ENCODE assay signal across 21 cellular contexts in the genomic region with DNA sequence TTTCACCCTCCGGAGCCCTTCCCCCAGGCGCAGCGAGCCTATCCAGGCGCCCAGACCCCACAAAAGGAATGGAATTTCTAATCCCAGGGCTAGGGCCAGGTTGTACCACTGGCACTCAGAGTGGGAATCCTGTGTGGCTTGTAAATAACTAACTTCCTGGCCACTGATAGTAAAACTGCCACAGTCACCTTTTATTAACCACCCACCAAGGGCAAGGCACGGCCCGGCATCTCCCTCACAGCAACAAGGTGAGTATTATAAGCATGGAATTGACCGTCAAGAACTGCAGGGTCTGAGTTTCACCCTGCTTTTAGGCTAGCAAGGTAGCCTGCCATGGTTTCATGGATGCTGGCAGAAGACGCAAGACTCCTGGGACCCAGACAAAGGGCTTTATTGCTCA. TPM values are rescaled to one million over a fixed set of nuclear protein-coding genes. Genes with fewer than 3 reads are reported as not detected.
DNase-seq lines count a peak whose midpoint lies in the region; ATAC-seq, FAIRE-seq and TF ChIP-seq lines count a peak whose summit lies in the region.
"Had no signal": no experiment of that assay in that cellular context is flagged by ENCODE, and none has a peak within 500 bp of the region (broad histone marks: within the 10 kb centered on the region; RNA-seq: fewer than 3 reads in every experiment).

No MANE protein-coding gene starts in this region.

- no peak overlapping the region for H4K91ac ChIP-seq in H1 (replicated peaks; ENCODE audit: insufficient read length, low read length)

- H3K4me1 ChIP-seq in breast epithelium (peaks cover 0 to 5% of the 10 kb centered on the region in 2 donors), H1 (replicated peaks in 1 of 4; ENCODE audit: control insufficient read depth in 3 of 4, insufficient read depth in 4 of 4, low read length in 3 of 4) (peaks cover 0 to 4% (median 2%) of the 10 kb centered on the region in 4 experiments; a peak in 2 of 7 replicates), mucosa of descending colon (ENCODE audit: low read depth) (no peaks in the 10 kb centered on the region), suprapubic skin (peaks cover 11% of the 10 kb centered on the region)

- H3K27ac ChIP-seq in breast epithelium (peak overlapping the region; percentile 74 to 76), H1 (ENCODE audit: low read depth, low read length) (no peak overlapping the region), suprapubic skin (peak overlapping the region; percentile 18)
- H3K27ac ChIP-seq: 22Rv1, SJSA1 had no signal

- no peak overlapping the region for H2BK20ac ChIP-seq in H1 (ENCODE audit: low read length)

- no peak overlapping the region for H4K5ac ChIP-seq in H1 (ENCODE audit: insufficient read length, low read depth, low read length)

- H2BK120ac ChIP-seq in H1 (replicated peaks; ENCODE audit: low read depth, low read length): no peak overlapping the region

- H3K4me3 Mint-ChIP-seq in MCF 10A (ENCODE audit: unreplicated experiment): no peak overlapping the region
- H3K4me3 Mint-ChIP-seq: B cell; CD4-positive, alpha-beta T cell had no signal

- H3K4me3 ChIP-seq in breast epithelium: no peak overlapping the region
- H3K4me3 ChIP-seq in H1 (ENCODE audit: extremely low read depth in 1 of 4, insufficient read depth in 2 of 4, low read depth in 3 of 4, low read length in 4 of 4): no peak overlapping the region
- H3K4me3 ChIP-seq in mucosa of descending colon: no peak overlapping the region
- H3K4me3 ChIP-seq in suprapubic skin: no peak overlapping the region
- H3K4me3 ChIP-seq: SJSA1 had no signal

- no peak overlapping the region for H2BK15ac ChIP-seq in H1 (ENCODE audit: low read length)

- H2AK5ac ChIP-seq in H1 (ENCODE audit: low read depth, low read length): no peak overlapping the region; the same call in 1 of the 2 replicates

- H4K20me1 ChIP-seq in H1 (replicated peaks in 1 of 2; ENCODE audit: control insufficient read depth in 1 of 2, insufficient read depth in 2 of 2, low read length in 2 of 2): no peaks in the 10 kb centered on the region

- POLR2A ChIA-PET in MCF 10A (lab: Yijun Ruan, JAX) (no interaction called here), H1 (lab: Charles Lee; ENCODE audit: partially characterized antibody) (no interaction called here)

- H3K23ac ChIP-seq in H1 (ENCODE audit: insufficient read length): no peak overlapping the region

- no peak overlapping the region for H3K4ac ChIP-seq in H1 (replicated peaks; ENCODE audit: insufficient read length, low read depth, low read length)

- intact Hi-C loops in breast epithelium (cut with DNase I; ENCODE audit: low total_unique reads) (no loop called here), MCF 10A (cut with micrococcal nuclease) (no loop called here), mucosa of descending colon (cut with DNase I, micrococcal nuclease) (no loop called here)

- H3K18ac ChIP-seq in H1 (ENCODE audit: extremely low read depth, low read length): no peak overlapping the region

- no peaks in the 10 kb centered on the region for H3K27me3 Mint-ChIP-seq in MCF 10A (ENCODE audit: insufficient read depth, unreplicated experiment)
- H3K27me3 Mint-ChIP-seq: B cell; CD4-positive, alpha-beta T cell had no signal

- H3K4me2 ChIP-seq in H1 (ENCODE audit: insufficient read depth in 1 of 2, low read depth in 2 of 2, low read length in 2 of 2): no peak overlapping the region

- H3K23me2 ChIP-seq in H1 (ENCODE audit: low read depth, low read length): no peaks in the 10 kb centered on the region

- no peak overlapping the region for H4K8ac ChIP-seq in H1 (ENCODE audit: extremely low read depth, insufficient read depth, low read length)

- no peak overlapping the region for H3K9ac ChIP-seq in H1 (replicated peaks in 1 of 4; ENCODE audit: extremely low read depth in 1 of 4, low read depth in 3 of 4, low read length in 3 of 4)

- TF ChIP-seq EP300 in H1 (IDR thresholded peaks at IDR 0.05; ENCODE audit: borderline replicate concordance in 1 of 2, low read depth in 2 of 2, low read length in 2 of 2) (no peak), suprapubic skin (IDR thresholded peaks at IDR 0.05) (no peak)

- no peaks in the 10 kb centered on the region for H3K36me3 Mint-ChIP-seq in MCF 10A (ENCODE audit: insufficient read depth, unreplicated experiment)

- H2AFZ ChIP-seq in H1 (ENCODE audit: low read length): no peak overlapping the region

- H3K56ac ChIP-seq in H1 (replicated peaks; ENCODE audit: insufficient read length, low read depth, low read length): no peak overlapping the region

- TF ChIP-seq RAD21 in H1 (IDR thresholded peaks at IDR 0.05 in 1 of 2, conservative IDR thresholded peaks at IDR 0.05 in 1 of 2; ENCODE audit: low read depth in 2 of 2, low read length in 2 of 2): no peak

- 0 out of 2 replicates have a peak overlapping the region, but pooled peaks have one; percentile 20 for H2BK12ac ChIP-seq in H1 (ENCODE audit: low read depth, low read length)

- no peaks in the 10 kb centered on the region for H3K36me3 ChIP-seq in breast epithelium
- H3K36me3 ChIP-seq in H1 (ENCODE audit: control insufficient read depth in 2 of 4, insufficient read depth in 4 of 4, low read length in 3 of 4): no peaks in the 10 kb centered on the region
- H3K36me3 ChIP-seq in mucosa of descending colon (ENCODE audit: low read depth): no peaks in the 10 kb centered on the region
- H3K36me3 ChIP-seq in suprapubic skin: no peaks in the 10 kb centered on the region
- H3K36me3 ChIP-seq: SJSA1 had no signal

- FAIRE-seq in H1 (lab: Jason Lieb, UNC): no peak

- no peak overlapping the region for H3K27ac Mint-ChIP-seq in MCF 10A (ENCODE audit: low read depth, unreplicated experiment)
- H3K27ac Mint-ChIP-seq: B cell; CD4-positive, alpha-beta T cell had no signal

- no peak for DNase-seq in breast epithelium (ENCODE audit: low spot score in 2 of 2)
- DNase-seq in MCF 10A (ENCODE audit: unreplicated experiment): no peak
- no peak for DNase-seq in H1 (ENCODE audit: low read depth in 1 of 2, low spot score in 2 of 2)
- no peak for DNase-seq in mucosa of descending colon
- DNase-seq in suprapubic skin (ENCODE audit: low spot score in 2 of 2): no peak
- DNase-seq in globus pallidus (ENCODE audit: low spot score): no peak
- DNase-seq: Calu3; CD4-positive, alpha-beta T cell; IMR-90; Karpas-422; NCI-H1105; NCI-H1694 treated with DMSO at 0.1 percent for 48 hours; NCI-H345; NCI-H526 treated with DMSO at 0.1 percent for 48 hours; RPMI8226 had no signal

- H3K9me3 ChIP-seq in breast epithelium (no peaks in the 10 kb centered on the region), H1 (ENCODE audit: insufficient read depth in 2 of 2, low read depth in 1 of 2, low read length in 1 of 2) (no peaks in the 10 kb centered on the region), mucosa of descending colon (no peaks in the 10 kb centered on the region), suprapubic skin (no peaks in the 10 kb centered on the region)
- H3K9me3 ChIP-seq: SJSA1 had no signal

- TF ChIP-seq CTCF in breast epithelium (IDR thresholded peaks at IDR 0.05) (no peak), MCF 10A (IDR thresholded peaks at IDR 0.05; ENCODE audit: unreplicated experiment) (no peak), H1 (IDR thresholded peaks at IDR 0.05; ENCODE audit: control extremely low read depth in 1 of 3, insufficient read depth in 1 of 3, low read depth in 1 of 3, low read length in 3 of 3) (no peak), mucosa of descending colon (IDR thresholded peaks at IDR 0.05) (no peak), suprapubic skin (IDR thresholded peaks at IDR 0.05) (no peak)

- H3K27me3 ChIP-seq in breast epithelium (no peaks in the 10 kb centered on the region), H1 (replicated peaks in 1 of 4; ENCODE audit: control insufficient read depth in 3 of 4, extremely low read depth in 1 of 4, insufficient read depth in 3 of 4, low read length in 3 of 4) (peaks cover 0 to 2% (median 0%) of the 10 kb centered on the region in 4 experiments; a peak in 1 of 7 replicates), suprapubic skin (no peaks in the 10 kb centered on the region)
- H3K27me3 ChIP-seq: SJSA1 had no signal

- CTCF ChIA-PET in MCF 10A (lab: Yijun Ruan, JAX): no interaction called here
- CTCF ChIA-PET in H1 (lab: Charles Lee; ENCODE audit: partially characterized antibody): interaction anchor here (0.8 to 4.2 kb wide), 6 partner anchors 12 to 81 kb away, joined by 3 to 42 read pairs (median 4); no protein-coding TSS in a partner anchor

- no peak overlapping the region for H3K14ac ChIP-seq in H1 (ENCODE audit: insufficient read length)

- H2BK5ac ChIP-seq in H1 (ENCODE audit: low read depth, low read length): no peak overlapping the region

- peak; percentile 37 for ATAC-seq in mucosa of descending colon
- no peak for ATAC-seq in HG02798 (IDR thresholded peaks at IDR 0.05; ENCODE audit: poor library complexity, unreplicated experiment)
- ATAC-seq in HG02571 (IDR thresholded peaks at IDR 0.05; ENCODE audit: unreplicated experiment): no peak
- ATAC-seq: HCT116 had no signal

- BruUV-seq in MCF 10A (replicated peaks; lab: Mats Ljungman, UMichigan): no TSS peak

- no peaks in the 10 kb centered on the region for H3K79me2 ChIP-seq in H1 (ENCODE audit: control insufficient read depth in 1 of 2, insufficient read depth in 2 of 2, low read length in 2 of 2)

- WGBS in H1 (ENCODE audit: extremely low coverage in 1 of 2, insufficient coverage in 1 of 2, insufficient read length in 1 of 2, insufficient replicate concordance in 2 of 2, low coverage in 1 of 2, low lambda C conversion rate in 2 of 2, missing lambda C conversion rate in 1 of 2), 2 experiments: 91% methylated on average over 8 of the region's 8 CpGs; no CpG with 5 or more reads in 1 of the 2 experiments
- 87% methylated on average over 8 of the region's 8 CpGs for WGBS in suprapubic skin

- no peaks in the 10 kb centered on the region for H3K4me1 Mint-ChIP-seq in MCF 10A (ENCODE audit: insufficient read depth, unreplicated experiment)
- H3K4me1 Mint-ChIP-seq: B cell had no signal

- TF ChIP-seq POLR2A in breast epithelium (IDR thresholded peaks at IDR 0.05) (no peak), H1 (IDR thresholded peaks at IDR 0.05; ENCODE audit: control extremely low read depth in 1 of 2, low read depth in 2 of 2, low read length in 2 of 2) (no peak), suprapubic skin (IDR thresholded peaks at IDR 0.05) (no peak)

- no peaks in the 10 kb centered on the region for H3K79me1 ChIP-seq in H1 (ENCODE audit: low read depth, low read length)

- H3K9me3 Mint-ChIP-seq in MCF 10A (ENCODE audit: unreplicated experiment): no peaks in the 10 kb centered on the region
- H3K9me3 Mint-ChIP-seq: CD4-positive, alpha-beta T cell had no signal

RNA-seq across cellular contexts. Expression of gene SPOCK2, which starts 51.1 kb away (rescaled TPM):
- 1 to 10 TPM; 3.9 to 4.5 (median 4.1) TPM for total RNA-seq in breast epithelium
- total RNA-seq in MCF 10A (2022): 1.2 and 1.3 TPM in 2 replicates
- total RNA-seq in H1 (2021; fragmentation: NEBNext Ultra II Directional; extraction: Animal tissue kit (Norgen Biotek cat#: 25700)): 1.6 and 1.9 TPM in 2 replicates
- polyA plus RNA-seq in H1 (2011; rRNA removed): 1.5 and 2.6 TPM in 2 replicates
- 2.2 TPM for polyA plus RNA-seq in H1 (2011; cell fraction: cytosol; rRNA removed)
- polyA plus RNA-seq in H1 (2011; cell fraction: nucleus; rRNA removed): 2.9 TPM
- polyA plus RNA-seq in H1 (2012, experiment 1 of 2): 0.66 to 1.3 TPM (median 0.98 TPM) in 4 replicates
- polyA plus RNA-seq in H1 (2012, experiment 2 of 2): 0.63 TPM
- polyA plus RNA-seq in H1 (2013, experiment 1 of 2): 2.2 TPM
- 2.1 TPM for polyA plus RNA-seq in H1 (2013, experiment 2 of 2)
- polyA minus RNA-seq in H1 (2011; rRNA and poly(A)+ RNA removed): 1.1 TPM in 2 replicates
- polyA minus RNA-seq in H1 (2011; cell fraction: cytosol; rRNA and poly(A)+ RNA removed): 0.73 TPM
- polyA minus RNA-seq in H1 (2011; cell fraction: nucleus; rRNA and poly(A)+ RNA removed): 2.9 TPM
- 10 to 100 TPM in 1 of 3 donors, 1 to 10 TPM in 2; 3.1 to 12.3 (median 7.4) TPM for total RNA-seq in mucosa of descending colon
- 1 to 10 TPM; 1.5 to 3.7 (median 1.8) TPM for total RNA-seq in suprapubic skin
- total RNA-seq: IMR-90, SJSA1 had no signal
